Comparison of ENCODE assay signal across 1 cellular context in the genomic region with DNA sequence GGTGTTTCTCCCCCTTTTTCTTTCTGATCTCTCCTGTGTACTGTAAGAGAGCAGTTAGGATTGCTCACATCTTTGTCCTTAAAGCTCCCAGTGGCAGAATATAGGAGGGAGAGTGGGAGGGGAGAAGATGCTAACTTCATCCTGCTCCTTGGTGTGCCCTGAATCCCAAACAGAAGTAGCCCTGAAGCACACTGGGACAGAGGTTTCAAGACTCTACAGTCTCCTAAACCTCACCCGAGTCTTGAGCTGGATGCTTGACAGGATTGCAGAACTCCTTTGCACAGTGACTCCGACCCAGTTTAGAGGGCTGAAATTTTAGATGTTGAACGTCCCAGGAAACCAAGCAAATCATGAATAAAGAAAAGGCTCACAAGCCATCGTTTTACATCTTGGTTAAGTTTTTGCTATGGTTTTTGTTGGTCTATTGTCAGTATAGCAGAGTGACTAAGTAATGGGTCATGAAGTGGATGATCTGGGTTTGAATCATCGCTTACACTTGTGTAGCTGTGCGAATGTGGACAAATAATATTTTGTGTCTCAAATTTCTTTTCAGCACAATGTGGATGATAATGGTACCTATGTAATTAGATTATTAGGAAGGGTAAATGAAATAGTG.
TF ChIP-seq lines count a peak whose summit lies in the region.

No MANE protein-coding gene starts in this region.

TF ChIP-seq in SK-N-SH, 30 proteins besides CTCF, POLR2A, EP300 and RAD21 (continued from another document):
- TF ChIP-seq, protein P1, sequence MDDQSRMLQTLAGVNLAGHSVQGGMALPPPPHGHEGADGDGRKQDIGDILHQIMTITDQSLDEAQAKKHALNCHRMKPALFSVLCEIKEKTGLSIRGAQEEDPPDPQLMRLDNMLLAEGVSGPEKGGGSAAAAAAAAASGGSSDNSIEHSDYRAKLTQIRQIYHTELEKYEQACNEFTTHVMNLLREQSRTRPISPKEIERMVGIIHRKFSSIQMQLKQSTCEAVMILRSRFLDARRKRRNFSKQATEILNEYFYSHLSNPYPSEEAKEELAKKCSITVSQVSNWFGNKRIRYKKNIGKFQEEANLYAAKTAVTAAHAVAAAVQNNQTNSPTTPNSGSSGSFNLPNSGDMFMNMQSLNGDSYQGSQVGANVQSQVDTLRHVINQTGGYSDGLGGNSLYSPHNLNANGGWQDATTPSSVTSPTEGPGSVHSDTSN (IDR thresholded peaks at IDR 0.05): peak; percentile 50
- peak; percentile 93 for TF ChIP-seq FOSL2 (IDR thresholded peaks at IDR 0.05; ENCODE audit: borderline replicate concordance, low read depth)
- TF ChIP-seq, protein P2, sequence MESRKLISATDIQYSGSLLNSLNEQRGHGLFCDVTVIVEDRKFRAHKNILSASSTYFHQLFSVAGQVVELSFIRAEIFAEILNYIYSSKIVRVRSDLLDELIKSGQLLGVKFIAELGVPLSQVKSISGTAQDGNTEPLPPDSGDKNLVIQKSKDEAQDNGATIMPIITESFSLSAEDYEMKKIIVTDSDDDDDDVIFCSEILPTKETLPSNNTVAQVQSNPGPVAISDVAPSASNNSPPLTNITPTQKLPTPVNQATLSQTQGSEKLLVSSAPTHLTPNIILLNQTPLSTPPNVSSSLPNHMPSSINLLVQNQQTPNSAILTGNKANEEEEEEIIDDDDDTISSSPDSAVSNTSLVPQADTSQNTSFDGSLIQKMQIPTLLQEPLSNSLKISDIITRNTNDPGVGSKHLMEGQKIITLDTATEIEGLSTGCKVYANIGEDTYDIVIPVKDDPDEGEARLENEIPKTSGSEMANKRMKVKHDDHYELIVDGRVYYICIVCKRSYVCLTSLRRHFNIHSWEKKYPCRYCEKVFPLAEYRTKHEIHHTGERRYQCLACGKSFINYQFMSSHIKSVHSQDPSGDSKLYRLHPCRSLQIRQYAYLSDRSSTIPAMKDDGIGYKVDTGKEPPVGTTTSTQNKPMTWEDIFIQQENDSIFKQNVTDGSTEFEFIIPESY (IDR thresholded peaks at IDR 0.05; ENCODE audit: borderline replicate concordance, low read depth): no peak
- peak; percentile 85 for TF ChIP-seq JUND (IDR thresholded peaks at IDR 0.05)
- no peak for TF ChIP-seq MEF2A (IDR thresholded peaks at IDR 0.05; ENCODE audit: borderline replicate concordance, low read depth)
- no peak for TF ChIP-seq TAF1 (IDR thresholded peaks at IDR 0.05; ENCODE audit: borderline replicate concordance, low read depth, low read length)
- TF ChIP-seq, protein P3, sequence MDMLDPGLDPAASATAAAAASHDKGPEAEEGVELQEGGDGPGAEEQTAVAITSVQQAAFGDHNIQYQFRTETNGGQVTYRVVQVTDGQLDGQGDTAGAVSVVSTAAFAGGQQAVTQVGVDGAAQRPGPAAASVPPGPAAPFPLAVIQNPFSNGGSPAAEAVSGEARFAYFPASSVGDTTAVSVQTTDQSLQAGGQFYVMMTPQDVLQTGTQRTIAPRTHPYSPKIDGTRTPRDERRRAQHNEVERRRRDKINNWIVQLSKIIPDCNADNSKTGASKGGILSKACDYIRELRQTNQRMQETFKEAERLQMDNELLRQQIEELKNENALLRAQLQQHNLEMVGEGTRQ (IDR thresholded peaks at IDR 0.05; ENCODE audit: borderline replicate concordance, low read depth, low read length): no peak
- TF ChIP-seq RCOR1 (IDR thresholded peaks at IDR 0.05; ENCODE audit: low read length): no peak
- TF ChIP-seq TCF12 (IDR thresholded peaks at IDR 0.05): peak; percentile 52; the same call in 1 of the 2 replicates
- no peak for TF ChIP-seq TEAD4 (IDR thresholded peaks at IDR 0.05; ENCODE audit: borderline replicate concordance, insufficient read depth)
- TF ChIP-seq NRF1 (IDR thresholded peaks at IDR 0.05; ENCODE audit: low read depth, low read length): no peak
- TF ChIP-seq RXRA (IDR thresholded peaks at IDR 0.05; ENCODE audit: borderline replicate concordance, low read depth): no peak
